12 cellular contexts compared by ENCODE assay signal in the genomic region with DNA sequence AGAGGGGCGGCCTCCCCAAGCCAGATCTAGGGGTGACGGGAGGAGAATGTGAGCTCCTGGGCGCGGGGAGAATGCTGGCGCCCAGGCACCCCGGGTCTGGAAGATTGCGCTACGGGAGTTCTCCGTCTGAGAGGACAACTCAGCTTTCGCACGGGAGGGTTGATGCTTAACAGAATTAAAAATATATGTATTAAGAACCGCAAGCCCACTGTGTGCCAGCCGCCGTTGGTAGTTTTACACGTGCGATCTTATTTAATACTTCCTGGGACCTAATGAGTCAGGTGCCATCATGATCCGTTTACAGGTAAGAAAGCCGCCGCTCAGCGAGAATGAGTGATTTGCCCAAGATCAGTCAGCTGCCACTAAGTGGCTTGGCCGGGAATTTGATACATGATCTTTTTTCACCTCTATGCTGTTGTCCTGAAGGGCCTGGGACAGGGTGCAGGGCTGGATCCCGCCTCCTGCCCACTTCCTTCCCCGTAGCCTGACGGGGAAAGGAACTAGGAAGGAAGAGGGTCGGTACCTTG. TPM values are rescaled to one million over a fixed set of nuclear protein-coding genes. Genes with fewer than 3 reads are reported as not detected.
DNase-seq lines count a peak whose midpoint lies in the region; ATAC-seq and TF ChIP-seq lines count a peak whose summit lies in the region.
"Had no signal": no experiment of that assay in that cellular context is flagged by ENCODE, and none has a peak within 500 bp of the region (broad histone marks: within the 10 kb centered on the region; RNA-seq: fewer than 3 reads in every experiment).

No MANE protein-coding gene starts in this region.

- peaks cover 69% of the 10 kb centered on the region for H3K27me3 ChIP-seq in left ventricle myocardium inferior (ENCODE audit: low read depth)
- H3K27me3 ChIP-seq in gastrocnemius medialis, result peaks cover 29 to 54% (median 51%) of the 10 kb centered on the region in 3 donors
- H3K27me3 ChIP-seq in Caco-2 (replicated peaks; ENCODE audit: control insufficient read depth, insufficient read depth, low read length), result peaks cover 3% of the 10 kb centered on the region

- no peaks in the 10 kb centered on the region for H3K36me3 ChIP-seq in left ventricle myocardium inferior
- H3K36me3 ChIP-seq in gastrocnemius medialis, result no peaks in the 10 kb centered on the region
- no peaks in the 10 kb centered on the region for H3K36me3 ChIP-seq in Caco-2 (ENCODE audit: control insufficient read depth, insufficient read depth, low read length)

- DNase-seq in DMS79 treated with DMSO at 0.1 percent for 48 hours (lab: John Stamatoyannopoulos, UW) (peak; percentile 2), DMS79 (lab: John Stamatoyannopoulos, UW) (no peak), SK-N-DZ (ENCODE audit: low spot score) (peak; percentile 22), left ventricle myocardium inferior (no peak), gastrocnemius medialis (no peak), EL (no peak), Caco-2 (no peak)
- DNase-seq: natural killer cell, T-cell had no signal

- intact Hi-C loops in left ventricle myocardium inferior (cut with micrococcal nuclease) (no loop called here), gastrocnemius medialis (cut with DNase I; ENCODE audit: low total_unique reads) (no loop called here), Caco-2 (cut with micrococcal nuclease; ENCODE audit: unreplicated experiment) (no loop called here)

- ATAC-seq in gastrocnemius medialis (no peak), GM21447 (IDR thresholded peaks at IDR 0.05; ENCODE audit: unreplicated experiment) (no peak)
- ATAC-seq: body of pancreas, natural killer cell, T-cell had no signal

- no peaks in the 10 kb centered on the region for H3K9me3 Mint-ChIP-seq in Caco-2 (ENCODE audit: unreplicated experiment)
- H3K9me3 Mint-ChIP-seq: natural killer cell; stimulated activated naive CD8-positive, alpha-beta T cell treated with anti-CD3 and anti-CD28 coated beads, Interleukin-15, amount 100 ng/mL, for 72 hours had no signal

- TF ChIP-seq CTCF in left ventricle myocardium inferior (IDR thresholded peaks at IDR 0.05; ENCODE audit: borderline replicate concordance) (no peak), gastrocnemius medialis (IDR thresholded peaks at IDR 0.05 in 4 of 5, conservative IDR thresholded peaks at IDR 0.05 in 1 of 5) (no peak), Caco-2 (IDR thresholded peaks at IDR 0.05; ENCODE audit: insufficient read depth in 1 of 2, low read depth in 1 of 2, low read length in 1 of 2, severe bottlenecking in 1 of 2, unreplicated experiment in 1 of 2) (no peak)

- in situ Hi-C loops in gastrocnemius medialis (cut with MboI; ENCODE audit: low sequenced_read_pairs in 4 of 4), result no loop called here

- POLR2A ChIA-PET in Caco-2 (lab: Charles Lee), result interaction anchor here (0.6 kb wide), 1 partner anchor 75 kb away, joined by 3 read pairs; no protein-coding TSS in a partner anchor

- no peak overlapping the region for H3K27ac Mint-ChIP-seq in Caco-2 (ENCODE audit: unreplicated experiment)
- H3K27ac Mint-ChIP-seq: natural killer cell; stimulated activated naive CD8-positive, alpha-beta T cell treated with anti-CD3 and anti-CD28 coated beads, Interleukin-15, amount 100 ng/mL, for 72 hours; T-cell had no signal

- no peak overlapping the region for H3K4me3 Mint-ChIP-seq in Caco-2 (ENCODE audit: unreplicated experiment)

- no peaks in the 10 kb centered on the region for H3K4me1 Mint-ChIP-seq in Caco-2 (ENCODE audit: low read depth, unreplicated experiment)

- no peak for TF ChIP-seq POLR2A in gastrocnemius medialis (IDR thresholded peaks at IDR 0.05)

- no peak overlapping the region for H3K27ac ChIP-seq in left ventricle myocardium inferior (replicated peaks)
- no peak overlapping the region for H3K27ac ChIP-seq in gastrocnemius medialis
- H3K27ac ChIP-seq: body of pancreas had no signal

- H3K4me1 ChIP-seq in left ventricle myocardium inferior (peaks cover 23% of the 10 kb centered on the region), gastrocnemius medialis (peaks cover 0 to 3% of the 10 kb centered on the region in 2 donors), Caco-2 (0 out of 2 replicates have a peak, but pooled peaks cover 3% of the 10 kb centered on the region)

- CTCF ChIA-PET in Caco-2 (lab: Charles Lee), result no interaction called here

- H3K4me3 ChIP-seq in left ventricle myocardium inferior, result peak overlapping the region; percentile 78
- peak overlapping the region in 3 of 4 donors; percentile 33 to 44 (median 38) for H3K4me3 ChIP-seq in gastrocnemius medialis
- no peak overlapping the region; the same call in 1 of the 2 replicates for H3K4me3 ChIP-seq in Caco-2 (ENCODE audit: low read depth, low read length)
- H3K4me3 ChIP-seq: body of pancreas had no signal

- H3K27me3 Mint-ChIP-seq in Caco-2 (ENCODE audit: insufficient read depth, unreplicated experiment), result peaks cover 43% of the 10 kb centered on the region

- H3K36me3 Mint-ChIP-seq in Caco-2 (ENCODE audit: insufficient read depth, unreplicated experiment), result peaks cover 6% of the 10 kb centered on the region
- H3K36me3 Mint-ChIP-seq: natural killer cell, T-cell had no signal

- H3K9me3 ChIP-seq in left ventricle myocardium inferior (replicated peaks) (no peaks in the 10 kb centered on the region), gastrocnemius medialis (no peaks in the 10 kb centered on the region), Caco-2 (no peaks in the 10 kb centered on the region)
- H3K9me3 ChIP-seq: body of pancreas had no signal

- BruUV-seq in Caco-2 (replicated peaks; lab: Mats Ljungman, UMichigan), result no TSS peak

RNA-seq across cellular contexts. Expression of a gene that starts 0.8 kb away (rescaled TPM):
- 34.2 and 35.3 TPM in 2 replicates for polyA plus RNA-seq in SK-N-DZ (2014; cell fraction: cytosol; rRNA removed)
- polyA plus RNA-seq in SK-N-DZ (2014; cell fraction: nucleus; rRNA removed), result 17.6 and 21.4 TPM in 2 replicates
- 13.1 TPM for total RNA-seq in left ventricle myocardium inferior
- under 1 TPM in 1 of 4 donors, not detected in 3; 0.04 TPM for total RNA-seq in gastrocnemius medialis
- not detected in 2 replicates for total RNA-seq in Caco-2 (2022)
- total RNA-seq: natural killer cell had no signal

Comparison
In these comparisons a context has a peak if more than half of its experiments do, and no peak if none do; other contexts are left out.
1. DNase-seq: peak in DMS79 treated with DMSO at 0.1 percent for 48 hours (single experiment) and SK-N-DZ (single experiment); none in DMS79 (single experiment), left ventricle myocardium inferior (single experiment), gastrocnemius medialis (0 of 2), EL (single experiment) and Caco-2 (0 of 2).
2. RNA of a gene that starts 0.8 kb away (total RNA-seq): 13.1 TPM in left ventricle myocardium inferior (single experiment); 0.04 TPM in gastrocnemius medialis and not detected in Caco-2; every median in the first group is over 10 times any median in the second.